In the genomic region with DNA sequence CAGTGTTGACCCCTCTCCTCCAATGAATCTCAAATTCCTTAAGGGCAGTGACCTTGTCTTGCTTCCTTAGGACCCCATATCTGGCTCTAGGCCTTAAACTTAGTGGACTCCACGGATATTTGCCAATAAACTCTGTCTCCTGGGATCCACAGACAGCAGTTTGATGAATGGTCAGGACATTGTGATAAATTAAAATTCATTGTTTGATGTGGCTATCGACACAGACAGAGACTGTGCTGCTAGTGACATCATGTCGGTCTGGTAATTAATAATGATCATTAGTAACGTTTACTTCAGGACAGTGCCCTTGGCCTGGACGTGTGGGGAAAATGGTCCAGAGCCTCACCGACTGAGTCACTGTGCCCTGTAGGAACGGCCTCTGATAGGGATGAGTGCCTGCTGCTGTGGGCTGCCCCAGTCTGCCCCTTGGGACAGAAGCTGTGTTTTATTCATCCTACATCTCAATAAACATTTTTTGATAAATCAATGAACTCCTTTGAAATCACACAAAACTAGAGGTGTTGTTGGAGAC, we compare ENCODE assay signal across 14 cellular contexts. TPM values are rescaled to one million over a fixed set of nuclear protein-coding genes. Genes with fewer than 3 reads are reported as not detected.
DNase-seq lines count a peak whose midpoint lies in the region; ATAC-seq and TF ChIP-seq lines count a peak whose summit lies in the region.
"Had no signal": no experiment of that assay in that cellular context is flagged by ENCODE, and none has a peak within 500 bp of the region (broad histone marks: within the 10 kb centered on the region; RNA-seq: fewer than 3 reads in every experiment).

No MANE protein-coding gene starts in this region.

- H3K27me3 ChIP-seq in RWPE2 (ENCODE audit: insufficient read depth, poor library complexity, severe bottlenecking) (no peaks in the 10 kb centered on the region), fibroblast of lung (ENCODE audit: control insufficient read depth, insufficient read depth, low read length) (no peaks in the 10 kb centered on the region), skeletal muscle satellite cell (ENCODE audit: control insufficient read depth, insufficient read depth, low read length) (peaks cover 8% of the 10 kb centered on the region), aorta (ENCODE audit: control insufficient read depth in 1 of 2, insufficient read depth in 2 of 2, low read length in 1 of 2) (no peaks in the 10 kb centered on the region)

- H4K20me1 ChIP-seq in fibroblast of lung (ENCODE audit: control insufficient read depth, extremely low read depth, insufficient read depth, low read length) = no peaks in the 10 kb centered on the region

- TF ChIP-seq CTCF in activated CD8-positive, alpha-beta T cell treated with anti-CD3 and anti-CD28 coated beads for 36 hours (IDR thresholded peaks at IDR 0.05) = no peak
- TF ChIP-seq CTCF in RWPE2 (IDR thresholded peaks at IDR 0.05; ENCODE audit: poor library complexity, severe bottlenecking) (no peak), fibroblast of lung (conservative IDR thresholded peaks at IDR 0.05 in 1 of 2, IDR thresholded peaks at IDR 0.05 in 1 of 2; ENCODE audit: low read depth in 1 of 2, low read length in 2 of 2) (no peak), progenitor cell of endocrine pancreas (IDR thresholded peaks at IDR 0.05; ENCODE audit: unreplicated experiment) (no peak)

- H3K9ac ChIP-seq in fibroblast of lung (ENCODE audit: insufficient read depth, low read length) (no peak overlapping the region), skeletal muscle satellite cell (ENCODE audit: low read depth, low read length) (no peak overlapping the region)

- H3K4me3 Mint-ChIP-seq in activated CD8-positive, alpha-beta T cell treated with anti-CD3 and anti-CD28 coated beads for 36 hours = no peak overlapping the region
- no peak overlapping the region for H3K4me3 Mint-ChIP-seq in activated CD8-positive, alpha-beta T cell treated with anti-CD3 and anti-CD28 coated beads, Interleukin-2, amount 10 ng/mL, durations not matched to agents 7 days and 5 days
- no peak overlapping the region for H3K4me3 Mint-ChIP-seq in progenitor cell of endocrine pancreas (ENCODE audit: low read depth)

- peaks cover 11% of the 10 kb centered on the region for H3K4me1 Mint-ChIP-seq in activated CD8-positive, alpha-beta T cell treated with anti-CD3 and anti-CD28 coated beads for 36 hours (ENCODE audit: low read depth)
- peaks cover 21% of the 10 kb centered on the region for H3K4me1 Mint-ChIP-seq in activated CD8-positive, alpha-beta T cell treated with anti-CD3 and anti-CD28 coated beads, Interleukin-2, amount 10 ng/mL, durations not matched to agents 7 days and 5 days (ENCODE audit: low read depth)
- H3K4me1 Mint-ChIP-seq in progenitor cell of endocrine pancreas (ENCODE audit: low read depth) = peaks cover 3% of the 10 kb centered on the region

- no peak for DNase-seq in activated CD8-positive, alpha-beta T cell treated with anti-CD3 and anti-CD28 coated beads for 36 hours
- no peak for DNase-seq in activated CD8-positive, alpha-beta T cell treated with anti-CD3 and anti-CD28 coated beads, Interleukin-2, amount 10 ng/mL, durations not matched to agents 7 days and 5 days
- DNase-seq in RWPE2 (ENCODE audit: low spot score) (no peak), fibroblast of lung (ENCODE audit: low read depth in 2 of 2) (peak; percentile 44 to 67), C1 segment of cervical spinal cord (lab: John Stamatoyannopoulos, UW) (no peak), progenitor cell of endocrine pancreas (ENCODE audit: low spot score, unreplicated experiment) (no peak), aorta (no peak)
- DNase-seq: activated CD4-positive, alpha-beta T cell treated with anti-CD3 and anti-CD28 coated beads, Interleukin-2, amount 50 U/mL, for 4 hours; activated naive CD4-positive, alpha-beta T cell treated with anti-CD3 and anti-CD28 coated beads, Interleukin-2, amount 50 U/mL, for 16 hours; effector CD4-positive, alpha-beta T cell; NCI-H345; stimulated activated CD4-positive, alpha-beta T cell treated with anti-CD3 and anti-CD28 coated beads, Interleukin-12 subunit alpha, Interleukin-12 subunit beta, amount 100 ng/mL, for 4 hours; stimulated activated CD8-positive, alpha-beta memory T cell treated with anti-CD3 and anti-CD28 coated beads, Interleukin-4, amount 100 ng/mL, for 48 hours had no signal

- no peak overlapping the region for H3K4me2 ChIP-seq in fibroblast of lung (ENCODE audit: extremely low read depth, insufficient read depth, low read length)
- peak overlapping the region; percentile 74 for H3K4me2 ChIP-seq in skeletal muscle satellite cell (ENCODE audit: low read length)

- H3K9me3 Mint-ChIP-seq in activated CD8-positive, alpha-beta T cell treated with anti-CD3 and anti-CD28 coated beads for 36 hours = no peaks in the 10 kb centered on the region
- no peaks in the 10 kb centered on the region for H3K9me3 Mint-ChIP-seq in activated CD8-positive, alpha-beta T cell treated with anti-CD3 and anti-CD28 coated beads, Interleukin-2, amount 10 ng/mL, durations not matched to agents 7 days and 5 days (ENCODE audit: insufficient read depth)
- no peaks in the 10 kb centered on the region for H3K9me3 Mint-ChIP-seq in progenitor cell of endocrine pancreas (ENCODE audit: low read depth)

- no peaks in the 10 kb centered on the region for H3K27me3 Mint-ChIP-seq in activated CD8-positive, alpha-beta T cell treated with anti-CD3 and anti-CD28 coated beads for 36 hours
- peaks cover 14% of the 10 kb centered on the region for H3K27me3 Mint-ChIP-seq in activated CD8-positive, alpha-beta T cell treated with anti-CD3 and anti-CD28 coated beads, Interleukin-2, amount 10 ng/mL, durations not matched to agents 7 days and 5 days (ENCODE audit: low read depth)
- no peaks in the 10 kb centered on the region for H3K27me3 Mint-ChIP-seq in progenitor cell of endocrine pancreas

- H3K27ac Mint-ChIP-seq in activated CD8-positive, alpha-beta T cell treated with anti-CD3 and anti-CD28 coated beads for 36 hours = peak overlapping the region; percentile 8
- H3K27ac Mint-ChIP-seq in activated CD8-positive, alpha-beta T cell treated with anti-CD3 and anti-CD28 coated beads, Interleukin-2, amount 10 ng/mL, durations not matched to agents 7 days and 5 days = no peak overlapping the region
- no peak overlapping the region for H3K27ac Mint-ChIP-seq in progenitor cell of endocrine pancreas

- H3K27ac ChIP-seq in RWPE2 (ENCODE audit: poor library complexity, severe bottlenecking) (peak overlapping the region; percentile 99), fibroblast of lung (ENCODE audit: insufficient read depth, low read length) (peak overlapping the region; percentile 93), aorta (ENCODE audit: low read depth in 1 of 2, low read length in 2 of 2) (no peak overlapping the region)

- intact Hi-C loops in activated CD8-positive, alpha-beta T cell treated with anti-CD3 and anti-CD28 coated beads for 36 hours (cut with micrococcal nuclease) = no loop called here
- intact Hi-C loops in aorta (cut with DNase I) = no loop called here

- POLR2A ChIA-PET in activated CD8-positive, alpha-beta T cell treated with anti-CD3 and anti-CD28 coated beads for 36 hours (lab: Charles Lee) = no interaction called here
- POLR2A ChIA-PET in activated CD8-positive, alpha-beta T cell treated with anti-CD3 and anti-CD28 coated beads, Interleukin-2, amount 10 ng/mL, durations not matched to agents 7 days and 5 days (lab: Charles Lee) = no interaction called here

- ATAC-seq in activated CD8-positive, alpha-beta T cell treated with anti-CD3 and anti-CD28 coated beads for 36 hours = no peak
- no peak for ATAC-seq in activated CD8-positive, alpha-beta T cell treated with anti-CD3 and anti-CD28 coated beads, Interleukin-2, amount 10 ng/mL, durations not matched to agents 7 days and 5 days
- no peak for ATAC-seq in RWPE2 (ENCODE audit: low read depth)
- no peak for ATAC-seq in aorta (ENCODE audit: low FRiP score)

- no peaks in the 10 kb centered on the region for H3K36me3 Mint-ChIP-seq in activated CD8-positive, alpha-beta T cell treated with anti-CD3 and anti-CD28 coated beads for 36 hours (ENCODE audit: low read depth)
- no peaks in the 10 kb centered on the region for H3K36me3 Mint-ChIP-seq in activated CD8-positive, alpha-beta T cell treated with anti-CD3 and anti-CD28 coated beads, Interleukin-2, amount 10 ng/mL, durations not matched to agents 7 days and 5 days (ENCODE audit: low read depth)
- H3K36me3 Mint-ChIP-seq in progenitor cell of endocrine pancreas (ENCODE audit: insufficient read depth) = no peaks in the 10 kb centered on the region

- CTCF ChIA-PET in activated CD8-positive, alpha-beta T cell treated with anti-CD3 and anti-CD28 coated beads for 36 hours (lab: Charles Lee) = no interaction called here
- CTCF ChIA-PET in activated CD8-positive, alpha-beta T cell treated with anti-CD3 and anti-CD28 coated beads, Interleukin-2, amount 10 ng/mL, durations not matched to agents 7 days and 5 days (lab: Charles Lee) = interaction anchor here (0.7 kb wide), 1 partner anchor 351 kb away, joined by 3 read pairs; no protein-coding TSS in a partner anchor

- WGBS in aorta, 2 donors = 86 to 89% methylated on average over 7 of the region's 7 CpGs

- no peak overlapping the region for H3K4me3 ChIP-seq in RWPE2 (ENCODE audit: severe bottlenecking)
- H3K4me3 ChIP-seq in fibroblast of lung (replicated peaks in 1 of 4; ENCODE audit: control extremely low read depth in 1 of 4, insufficient read depth in 1 of 4, low read depth in 3 of 4, low read length in 4 of 4) = no peak overlapping the region
- no peak overlapping the region for H3K4me3 ChIP-seq in skeletal muscle satellite cell (ENCODE audit: low read length)
- no peak overlapping the region for H3K4me3 ChIP-seq in aorta (ENCODE audit: low read length in 2 of 2)

- no peaks in the 10 kb centered on the region for H3K79me2 ChIP-seq in fibroblast of lung (ENCODE audit: control insufficient read depth, insufficient read depth, low read length)

- H3K36me3 ChIP-seq in RWPE2 (ENCODE audit: low read depth) = no peaks in the 10 kb centered on the region
- no peaks in the 10 kb centered on the region for H3K36me3 ChIP-seq in fibroblast of lung (ENCODE audit: control insufficient read depth, insufficient read depth, low read length)
- H3K36me3 ChIP-seq in skeletal muscle satellite cell (ENCODE audit: insufficient read depth, low read length) = no peaks in the 10 kb centered on the region
- H3K36me3 ChIP-seq in aorta (ENCODE audit: control insufficient read depth in 1 of 2, insufficient read depth in 2 of 2, low read length in 1 of 2) = no peaks in the 10 kb centered on the region

- H3K9me3 ChIP-seq in RWPE2 (ENCODE audit: severe bottlenecking) = no peaks in the 10 kb centered on the region
- no peaks in the 10 kb centered on the region for H3K9me3 ChIP-seq in fibroblast of lung (ENCODE audit: control insufficient read depth, insufficient read depth, low read depth, low read length)
- H3K9me3 ChIP-seq in skeletal muscle satellite cell (replicated peaks; ENCODE audit: low read length) = no peaks in the 10 kb centered on the region
- no peaks in the 10 kb centered on the region for H3K9me3 ChIP-seq in aorta (ENCODE audit: control insufficient read depth, low read length)

- H2AFZ ChIP-seq in fibroblast of lung (ENCODE audit: low read length) = no peak overlapping the region

- H3K4me1 ChIP-seq in RWPE2 (ENCODE audit: insufficient read depth, poor library complexity, severe bottlenecking) (peaks cover 28% of the 10 kb centered on the region), fibroblast of lung (ENCODE audit: control insufficient read depth, extremely low read depth, insufficient read depth, low read length) (peaks cover 16% of the 10 kb centered on the region), skeletal muscle satellite cell (ENCODE audit: control insufficient read depth, insufficient read depth, low read length) (peaks cover 22% of the 10 kb centered on the region), aorta (ENCODE audit: control insufficient read depth in 1 of 2, insufficient read depth in 2 of 2, low read length in 2 of 2) (no peaks in the 10 kb centered on the region)

RNA-seq across cellular contexts. Expression of a gene that starts 5.2 kb away (rescaled TPM):
- 1 to 10 TPM; 4.2 to 4.6 TPM for total RNA-seq in activated CD8-positive, alpha-beta T cell treated with anti-CD3 and anti-CD28 coated beads for 36 hours
- 10 to 100 TPM; 21.0 to 21.1 TPM for total RNA-seq in activated CD8-positive, alpha-beta T cell treated with anti-CD3 and anti-CD28 coated beads, Interleukin-2, amount 10 ng/mL, durations not matched to agents 7 days and 5 days
- total RNA-seq in fibroblast of lung (61.4 and 65.5 TPM in 2 replicates), progenitor cell of endocrine pancreas (19.2 and 19.9 TPM in 2 replicates), aorta (10 to 100 TPM; 33.2 to 34.6 TPM)
- polyA plus RNA-seq in fibroblast of lung (35.2 and 50.0 TPM in 2 replicates), aorta (1 to 10 TPM; 9.6 to 10.0 TPM)
- polyA plus RNA-seq in fibroblast of lung (2012) = 32.6 and 38.7 TPM in 2 replicates
- 148 and 156 TPM in 2 replicates for polyA minus RNA-seq in fibroblast of lung (ENCODE audit: low replicate concordance)
- 38.0 and 49.2 TPM in 2 replicates for total RNA-seq in skeletal muscle satellite cell (2012; rRNA removed)

RNA-seq across cellular contexts. Expression of a gene that starts 27.0 kb away (rescaled TPM):
- total RNA-seq in activated CD8-positive, alpha-beta T cell treated with anti-CD3 and anti-CD28 coated beads for 36 hours = 10 to 100 TPM; 32.5 to 33.6 TPM
- total RNA-seq in activated CD8-positive, alpha-beta T cell treated with anti-CD3 and anti-CD28 coated beads, Interleukin-2, amount 10 ng/mL, durations not matched to agents 7 days and 5 days = 10 to 100 TPM; 55.2 to 58.1 TPM
- total RNA-seq in fibroblast of lung (1.8 and 9.7 TPM in 2 replicates), progenitor cell of endocrine pancreas (10.5 and 10.7 TPM in 2 replicates), aorta (1 to 10 TPM in 1 of 2 donors, under 1 TPM in 1; 0.23 to 1.2 TPM)
- polyA plus RNA-seq in fibroblast of lung (6.1 and 21.2 TPM in 2 replicates), aorta (not detected)
- polyA plus RNA-seq in fibroblast of lung (2012) = 4.5 and 15.8 TPM in 2 replicates
- 3.1 and 13.3 TPM in 2 replicates for polyA minus RNA-seq in fibroblast of lung (ENCODE audit: low replicate concordance)
- total RNA-seq in skeletal muscle satellite cell (2012; rRNA removed) = 7.2 and 8.1 TPM in 2 replicates

Comparison
In these comparisons a context has a peak if more than half of its experiments do, and no peak if none do; other contexts are left out.
1. DNase-seq: peak in fibroblast of lung (2 of 2); none in activated CD8-positive, alpha-beta T cell treated with anti-CD3 and anti-CD28 coated beads for 36 hours (single experiment), activated CD8-positive, alpha-beta T cell treated with anti-CD3 and anti-CD28 coated beads, Interleukin-2, amount 10 ng/mL, durations not matched to agents 7 days and 5 days (single experiment), RWPE2 (single experiment), C1 segment of cervical spinal cord (0 of 14), progenitor cell of endocrine pancreas (single experiment) and aorta (0 of 2).
2. H3K27ac ChIP-seq: peak in RWPE2 (single experiment) and fibroblast of lung (single experiment); none in aorta (0 of 2).